16 cellular contexts compared by ENCODE assay signal in genomic region chr14:96722751-96723150, GRCh38.
DNase-seq lines count a peak whose midpoint lies in the region; FAIRE-seq and TF ChIP-seq lines count a peak whose summit lies in the region.
"Had no signal": no experiment of that assay in that cellular context is flagged by ENCODE, and none has a peak within 500 bp of the region (broad histone marks: within the 10 kb centered on the region; RNA-seq: fewer than 3 reads in every experiment).

No MANE protein-coding gene starts in this region.

- no peak overlapping the region for H3K4me3 Mint-ChIP-seq in type B pancreatic cell
- H3K4me3 Mint-ChIP-seq: CD4-positive, alpha-beta T cell had no signal

- H3K9me3 Mint-ChIP-seq in type B pancreatic cell = no peaks in the 10 kb centered on the region
- H3K9me3 Mint-ChIP-seq: CD4-positive, alpha-beta T cell had no signal

- TF ChIP-seq CTCF in bronchial epithelial cell (IDR thresholded peaks at IDR 0.05; ENCODE audit: insufficient read depth, low read length, severe bottlenecking) (no peak), type B pancreatic cell (conservative IDR thresholded peaks at IDR 0.05) (no peak)

- H3K4me3 ChIP-seq in bronchial epithelial cell (ENCODE audit: low read depth, low read length) = no peak overlapping the region
- H3K4me3 ChIP-seq: A549, GM12878 had no signal

- H3K36me3 ChIP-seq in bronchial epithelial cell (ENCODE audit: control insufficient read depth, insufficient read depth, low read length) = no peaks in the 10 kb centered on the region

- peak; percentile 62 for FAIRE-seq in bronchial epithelial cell (lab: Jason Lieb, UNC)
- FAIRE-seq: A549, GM12878, H1 had no signal

- DNase-seq in ELF-1 (ENCODE audit: low read depth, low spot score) (peak; percentile 32), bronchial epithelial cell (ENCODE audit: low read depth) (no peak), mesenteric fat pad (ENCODE audit: low spot score) (peak; percentile 11), renal cortical epithelial cell (ENCODE audit: low read depth) (peak; percentile 10), type B pancreatic cell (ENCODE audit: extremely low spot score, unreplicated experiment) (no peak), SKM-1 treated with dmso at 0.1 percent for 144 hours (lab: John Stamatoyannopoulos, UW; ENCODE audit: unreplicated experiment) (no peak)
- no peak for DNase-seq in stimulated activated CD4-positive, alpha-beta T cell treated with anti-CD3 and anti-CD28 coated beads, Interleukin-12 subunit alpha, Interleukin-12 subunit beta, amount 100 ng/mL, for 4 hours
- DNase-seq in effector CD4-positive, alpha-beta T cell = no peak
- DNase-seq: AML-193; Calu3; CD4-positive, alpha-beta T cell; DMS79 treated with DMSO at 0.1 percent for 48 hours; HCEC 1CT had no signal

- no peaks in the 10 kb centered on the region for H3K27me3 ChIP-seq in bronchial epithelial cell (ENCODE audit: control insufficient read depth, insufficient read depth, low read length)

- H3K4me1 Mint-ChIP-seq in type B pancreatic cell (ENCODE audit: unreplicated experiment) = no peaks in the 10 kb centered on the region

- H3K36me3 Mint-ChIP-seq in type B pancreatic cell = no peaks in the 10 kb centered on the region

- no peaks in the 10 kb centered on the region for H3K27me3 Mint-ChIP-seq in type B pancreatic cell

- H3K27ac Mint-ChIP-seq in type B pancreatic cell = no peak overlapping the region
- H3K27ac Mint-ChIP-seq: CD4-positive, alpha-beta T cell had no signal

Comparison
In these comparisons a context has a peak if more than half of its experiments do, and no peak if none do; other contexts are left out.
1. DNase-seq: peak in ELF-1 (single experiment), mesenteric fat pad (single experiment) and renal cortical epithelial cell (single experiment); none in bronchial epithelial cell (single experiment), stimulated activated CD4-positive, alpha-beta T cell treated with anti-CD3 and anti-CD28 coated beads, Interleukin-12 subunit alpha, Interleukin-12 subunit beta, amount 100 ng/mL, for 4 hours (single experiment), effector CD4-positive, alpha-beta T cell (single experiment), type B pancreatic cell (single experiment) and SKM-1 treated with dmso at 0.1 percent for 144 hours (single experiment).